ENCODE assay signal across 30 cellular contexts in genomic region chr1:174060090-174060489, GRCh38. TPM values are rescaled to one million over a fixed set of nuclear protein-coding genes. Genes with fewer than 3 reads are reported as not detected.
DNase-seq lines count a peak whose midpoint lies in the region; ATAC-seq, FAIRE-seq and TF ChIP-seq lines count a peak whose summit lies in the region.
"Had no signal": no experiment of that assay in that cellular context is flagged by ENCODE, and none has a peak within 500 bp of the region (broad histone marks: within the 10 kb centered on the region; RNA-seq: fewer than 3 reads in every experiment).

No MANE protein-coding gene starts in this region.

- POLR2A ChIA-PET in K562 (lab: Yijun Ruan, JAX) (interaction anchor here (0.8 kb wide), 1 partner anchor 12 kb away, joined by 3 read pairs; no protein-coding TSS in a partner anchor), OCI-LY7 (lab: Charles Lee) (interaction anchor here (0.6 to 0.7 kb wide), 2 partner anchors 27 to 67 kb away, joined by 3 to 5 read pairs; no protein-coding TSS in a partner anchor)

- H2BK120ac ChIP-seq in neuronal stem cell (ENCODE audit: low read depth, low read length), result no peak overlapping the region

- peak; percentile 29 for FAIRE-seq in K562 (lab: Jason Lieb, UNC)
- FAIRE-seq: frontal cortex, G401.6, GM19239, HepG2 had no signal

- H4K20me1 ChIP-seq in K562 (replicated peaks; ENCODE audit: control insufficient read depth, insufficient read depth, low read length), result no peaks in the 10 kb centered on the region
- H4K20me1 ChIP-seq in OCI-LY7 (ENCODE audit: insufficient read depth, low read length), result no peaks in the 10 kb centered on the region

- no peaks in the 10 kb centered on the region for H3K79me2 ChIP-seq in K562 (ENCODE audit: control insufficient read depth, insufficient read depth, low read length)
- H3K79me2 ChIP-seq in OCI-LY7 (ENCODE audit: insufficient read depth, low read depth, low read length), result no peaks in the 10 kb centered on the region

- H2AFZ ChIP-seq in K562 (ENCODE audit: low read depth, low read length) (no peak overlapping the region), neuronal stem cell (ENCODE audit: low read length) (no peak overlapping the region), OCI-LY7 (ENCODE audit: low read length) (no peak overlapping the region)

- H3K4me1 ChIP-seq in K562 (replicated peaks in 1 of 2; ENCODE audit: control insufficient read depth in 2 of 2, insufficient read depth in 2 of 2, low read length in 2 of 2) (no peaks in the 10 kb centered on the region), neuronal stem cell (ENCODE audit: control insufficient read depth in 2 of 2, insufficient read depth in 1 of 2, low read depth in 1 of 2, low read length in 2 of 2) (no peaks in the 10 kb centered on the region), OCI-LY7 (ENCODE audit: insufficient read depth, low read length, poor library complexity, severe bottlenecking) (no peaks in the 10 kb centered on the region)
- H3K4me1 ChIP-seq: esophagus squamous epithelium, prostate gland, vagina had no signal

- no peaks in the 10 kb centered on the region for H3K9me2 ChIP-seq in OCI-LY7 (ENCODE audit: insufficient read depth, low read length)

- no peak overlapping the region for H2BK12ac ChIP-seq in neuronal stem cell (ENCODE audit: low read length)

- H3K36me3 ChIP-seq in K562 (ENCODE audit: control insufficient read depth, insufficient read depth, low read length) (no peaks in the 10 kb centered on the region), neuronal stem cell (replicated peaks in 1 of 2; ENCODE audit: control insufficient read depth in 2 of 2, insufficient read depth in 2 of 2, low read length in 2 of 2) (no peaks in the 10 kb centered on the region), OCI-LY7 (ENCODE audit: insufficient read depth, low read length) (no peaks in the 10 kb centered on the region)
- H3K36me3 ChIP-seq: esophagus squamous epithelium, prostate gland, vagina had no signal

- DNase-seq in EL, result peak; percentile 71
- peak; percentile 18 for DNase-seq in NCI-H1048 (lab: John Stamatoyannopoulos, UW)
- DNase-seq in K562 (ENCODE audit: extremely low read depth in 1 of 4, low spot score in 3 of 4), result no peak
- peak; percentile 73 for DNase-seq in renal cortical epithelial cell (ENCODE audit: low read depth)
- DNase-seq in putamen (ENCODE audit: low spot score), result no peak
- no peak for DNase-seq in neuronal stem cell (ENCODE audit: low spot score)
- DNase-seq in OCI-LY7 (ENCODE audit: low spot score), result no peak
- DNase-seq: activated CD4-positive, CD25-positive, alpha-beta regulatory T cell treated with anti-CD3 and anti-CD28 coated beads, Interleukin-2, amount 50 U/mL, for 72 hours; activated CD8-positive, alpha-beta T cell treated with anti-CD3 and anti-CD28 coated beads for 36 hours; caudate nucleus; cortex of kidney; DMS 273 treated with DMSO at 0.1 percent for 48 hours; esophagus squamous epithelium; mesenchymal stem cell; NCI-H2029; NCI-H526; NK-92 treated with Interleukin-12 subunit alpha and Interleukin-12 subunit beta, amount 100 ng/mL, for 24 hours; stimulated activated CD4-positive, alpha-beta T cell treated with anti-CD3 and anti-CD28 coated beads, Interleukin-15, amount 100 ng/mL, for 24 hours; stimulated activated naive CD4-positive, alpha-beta T cell; T-helper 17 cell had no signal

- CTCF ChIA-PET in K562 (lab: Yijun Ruan, JAX; ENCODE audit: low intra/inter-chr PET ratio), result no interaction called here
- CTCF ChIA-PET in OCI-LY7 (lab: Charles Lee; ENCODE audit: unreplicated experiment), result no interaction called here

- no peaks in the 10 kb centered on the region for H3K9me1 ChIP-seq in K562 (ENCODE audit: control insufficient read depth, insufficient read depth, low read length)

- H3K9ac ChIP-seq in K562 (ENCODE audit: insufficient read depth in 1 of 2, low read depth in 2 of 2, low read length in 2 of 2) (no peak overlapping the region), neuronal stem cell (ENCODE audit: low read depth, low read length, poor library complexity) (no peak overlapping the region)

- H2BK15ac ChIP-seq in neuronal stem cell (ENCODE audit: low read length), result no peak overlapping the region

- no peak for ATAC-seq in K562
- no peak for ATAC-seq in GM18907 (IDR thresholded peaks at IDR 0.05; ENCODE audit: unreplicated experiment)
- ATAC-seq: activated CD8-positive, alpha-beta T cell treated with anti-CD3 and anti-CD28 coated beads for 36 hours; activated naive CD4-positive, alpha-beta T cell treated with anti-CD3 and anti-CD28 coated beads, Interleukin-2, amount 50 U/mL, for 72 hours; HepG2; left lobe of liver; Panc1; T-helper 17 cell had no signal

- BruUV-seq in K562 (replicated peaks; lab: Mats Ljungman, UMichigan) (no TSS peak), OCI-LY7 (replicated peaks; lab: Mats Ljungman, UMichigan) (no TSS peak)

- no peak overlapping the region for H3K4ac ChIP-seq in neuronal stem cell (ENCODE audit: low read length)

- no peak overlapping the region for H3K14ac ChIP-seq in neuronal stem cell (ENCODE audit: low read length)

- no peak for TF ChIP-seq EP300 in K562 (IDR thresholded peaks at IDR 0.05; ENCODE audit: low read length)

- H2BK5ac ChIP-seq in neuronal stem cell (ENCODE audit: low read length), result no peak overlapping the region

- TF ChIP-seq RAD21 in K562 (CRISPR knock-in tag; conservative IDR thresholded peaks at IDR 0.05 in 1 of 2, IDR thresholded peaks at IDR 0.05 in 1 of 2), result no peak

- WGBS in K562 (ENCODE audit: insufficient coverage, low coverage, missing lambda C conversion rate), result 56% methylated on average over 4 of the region's 4 CpGs
- no CpG with 5 or more reads among the region's 4 CpGs for WGBS in neuronal stem cell (ENCODE audit: extremely low coverage in 2 of 2, insufficient read length in 2 of 2, insufficient replicate concordance in 1 of 2), 2 donors

- H3K27ac ChIP-seq in K562 (ENCODE audit: extremely low read depth, low read depth, low read length), result no peak overlapping the region
- no peak overlapping the region for H3K27ac ChIP-seq in neuronal stem cell (replicated peaks; ENCODE audit: low read length)
- no peak overlapping the region for H3K27ac ChIP-seq in OCI-LY7 (ENCODE audit: low read depth, low read length, poor library complexity, severe bottlenecking)
- H3K27ac ChIP-seq: esophagus squamous epithelium, prostate gland, vagina had no signal

- intact Hi-C loops in K562 (cut with micrococcal nuclease), result no loop called here
- intact Hi-C loops in OCI-LY7 (cut with micrococcal nuclease; ENCODE audit: unreplicated experiment), result loop anchor here (10.0 kb wide), 1 partner anchor 365 kb away; no protein-coding TSS in a partner anchor

- no peak overlapping the region for H2AK5ac ChIP-seq in neuronal stem cell (ENCODE audit: low read depth, low read length)

- H3K4me2 ChIP-seq in K562 (ENCODE audit: insufficient read depth, low read length) (no peak overlapping the region), neuronal stem cell (ENCODE audit: insufficient read depth, low read length, poor library complexity, severe bottlenecking) (no peak overlapping the region), OCI-LY7 (ENCODE audit: low read length) (no peak overlapping the region)

- H3K23ac ChIP-seq in neuronal stem cell (ENCODE audit: low read depth, low read length, poor library complexity), result no peak overlapping the region

- no peak overlapping the region for H3K18ac ChIP-seq in neuronal stem cell (ENCODE audit: low read length)

- in situ Hi-C loops in K562 (cut with MboI), result no loop called here

- H3K9me3 ChIP-seq in K562 (replicated peaks; ENCODE audit: control insufficient read depth, insufficient read depth, low read depth, low read length) (0 out of 2 replicates have a peak, but pooled peaks cover 4% of the 10 kb centered on the region), neuronal stem cell (replicated peaks in 1 of 2; ENCODE audit: control insufficient read depth in 2 of 2, insufficient read depth in 1 of 2, low read depth in 1 of 2, low read length in 2 of 2) (no peaks in the 10 kb centered on the region), OCI-LY7 (ENCODE audit: low read length) (no peaks in the 10 kb centered on the region)
- H3K9me3 ChIP-seq: esophagus squamous epithelium, prostate gland, vagina had no signal

- H4K91ac ChIP-seq in neuronal stem cell (ENCODE audit: low read depth, low read length, poor library complexity), result no peak overlapping the region

- no peak overlapping the region for H3K4me3 ChIP-seq in K562
- H3K4me3 ChIP-seq in neuronal stem cell (ENCODE audit: low read length in 2 of 2), result no peak overlapping the region
- no peak overlapping the region for H3K4me3 ChIP-seq in OCI-LY7 (ENCODE audit: low read depth, low read length, poor library complexity, severe bottlenecking)
- H3K4me3 ChIP-seq: esophagus squamous epithelium, prostate gland, vagina had no signal

- no peak overlapping the region for H4K8ac ChIP-seq in neuronal stem cell (ENCODE audit: low read depth, low read length)

- no peaks in the 10 kb centered on the region for H3K79me1 ChIP-seq in neuronal stem cell (ENCODE audit: low read depth, low read length)

- TF ChIP-seq CTCF in K562 (IDR thresholded peaks at IDR 0.05 in 2 of 3, conservative IDR thresholded peaks at IDR 0.05 in 1 of 3; ENCODE audit: insufficient read depth in 2 of 3, low read depth in 1 of 3, low read length in 3 of 3) (no peak), OCI-LY7 (conservative IDR thresholded peaks at IDR 0.05; ENCODE audit: low read length) (no peak)

- TF ChIP-seq POLR2A in K562 (conservative IDR thresholded peaks at IDR 0.05), result no peak

- no peaks in the 10 kb centered on the region for H3K27me3 ChIP-seq in K562 (ENCODE audit: control insufficient read depth in 2 of 2, insufficient read depth in 2 of 2, low read length in 2 of 2)
- no peaks in the 10 kb centered on the region for H3K27me3 ChIP-seq in neuronal stem cell (ENCODE audit: control insufficient read depth in 3 of 3, insufficient read depth in 3 of 3, low read depth in 1 of 3, low read length in 3 of 3)
- H3K27me3 ChIP-seq: esophagus squamous epithelium, vagina had no signal

RNA-seq across cellular contexts. Expression of gene RC3H1, which starts 37.9 kb away (rescaled TPM):
- 81.9 and 168 TPM in 2 replicates for total RNA-seq in K562 (2011; cell fraction: chromatin; rRNA removed; ENCODE audit: low replicate concordance)
- 42.0 and 47.8 TPM in 2 replicates for total RNA-seq in K562 (2011; cell fraction: nucleolus; rRNA removed)
- total RNA-seq in K562 (2011; cell fraction: nucleoplasm; rRNA removed), result 46.5 and 67.9 TPM in 2 replicates
- total RNA-seq in K562 (2014; rRNA removed) (11.4 and 12.4 TPM in 2 replicates), K562 (2014; rRNA removed; fragmentation: Illumina TruSeq; extraction: Trizol) (20.9 and 23.4 TPM in 2 replicates), K562 (2015; rRNA removed; fragmentation: Illumina TruSeq; extraction: Trizol) (27.2 and 31.7 TPM in 2 replicates), K562 (2021) (21.0 and 21.3 TPM in 2 replicates), renal cortical epithelial cell (33.0 and 56.4 TPM in 2 replicates), OCI-LY7 (2022) (34.0 and 34.3 TPM in 2 replicates)
- polyA plus RNA-seq in K562 (2011; rRNA removed) (17.3 and 17.4 TPM in 2 replicates), K562 (2014; fragmentation: Illumina TruSeq; extraction: Trizol) (5.6 and 6.7 TPM in 2 replicates), K562 (2014; fragmentation: Nextera tagmentation; extraction: Ambion mirVana) (1 to 10 TPM; 2.4 to 3.4 TPM), K562 (2014; rRNA removed) (5.7 and 6.1 TPM in 2 replicates)
- polyA plus RNA-seq in K562 (2011; cell fraction: cytosol; rRNA removed), result 7.9 and 9.5 TPM in 2 replicates
- polyA plus RNA-seq in K562 (2011; cell fraction: nucleus; rRNA removed), result 23.3 and 23.5 TPM in 2 replicates
- polyA plus RNA-seq in K562 (2012), result 2.8 and 3.4 TPM in 2 replicates
- polyA minus RNA-seq in K562 (2011; rRNA and poly(A)+ RNA removed), result 83.2 and 95.5 TPM in 2 replicates
- polyA minus RNA-seq in K562 (2011; cell fraction: cytosol; rRNA and poly(A)+ RNA removed), result 26.8 and 32.4 TPM in 2 replicates
- polyA minus RNA-seq in K562 (2011; cell fraction: nucleus; rRNA and poly(A)+ RNA removed), result 33.8 and 61.1 TPM in 2 replicates
- 13.5 TPM for polyA plus RNA-seq in neuronal stem cell (2013, experiment 1 of 2)
- 14.0 TPM for polyA plus RNA-seq in neuronal stem cell (2013, experiment 2 of 2)
- 21.0 and 32.0 TPM in 2 replicates for total RNA-seq in OCI-LY7 (2014; rRNA removed; shearing (Covaris generic))

Comparison
In these comparisons a context has a peak if more than half of its experiments do, and no peak if none do; other contexts are left out.
1. DNase-seq: peak in EL (single experiment), NCI-H1048 (single experiment) and renal cortical epithelial cell (single experiment); none in K562 (0 of 4), putamen (single experiment), neuronal stem cell (single experiment) and OCI-LY7 (single experiment).